In genomic region chr20:17825251-17825691, GRCh38 we compare ENCODE assay signal across 2 cellular contexts.
A peak's percentile ranks its signal among the peaks of the same experiment; 100 is the strongest.
TF ChIP-seq lines count a peak whose summit lies in the region.

No MANE protein-coding gene starts in this region.

TF ChIP-seq in H1, 55 proteins besides CTCF, POLR2A, EP300 and RAD21:
- no peak for TF ChIP-seq SIX5 (IDR thresholded peaks at IDR 0.05; ENCODE audit: low read depth, low read length)
- TF ChIP-seq CBX5 (IDR thresholded peaks at IDR 0.05; ENCODE audit: low read depth, low read length) = no peak
- no peak for TF ChIP-seq BACH1 (IDR thresholded peaks at IDR 0.05; ENCODE audit: low read length)
- no peak for TF ChIP-seq BRCA1 (IDR thresholded peaks at IDR 0.05; ENCODE audit: low read depth, low read length)
- no peak for TF ChIP-seq USF2 (IDR thresholded peaks at IDR 0.05; ENCODE audit: low read length)
- no peak for TF ChIP-seq ZNF274 (IDR thresholded peaks at IDR 0.05; ENCODE audit: borderline replicate concordance, extremely low read depth, low read length)
- TF ChIP-seq FOSL1 (IDR thresholded peaks at IDR 0.05; ENCODE audit: insufficient read depth, low read depth, low read length) = no peak
- no peak for TF ChIP-seq SIN3A (conservative IDR thresholded peaks at IDR 0.05 in 1 of 2, IDR thresholded peaks at IDR 0.05 in 1 of 2; ENCODE audit: low read depth in 1 of 2, low read length in 2 of 2)
- no peak for TF ChIP-seq SP2 (IDR thresholded peaks at IDR 0.05; ENCODE audit: low read length)
- no peak for TF ChIP-seq HDAC2 (IDR thresholded peaks at IDR 0.05; ENCODE audit: borderline replicate concordance in 1 of 2, low read depth in 2 of 2, low read length in 2 of 2)

TF ChIP-seq in HepG2, 621 proteins besides CTCF, POLR2A, EP300 and RAD21 (continues in another document):
- peak; percentile 56 for TF ChIP-seq MED1 (CRISPR knock-in tag; IDR thresholded peaks at IDR 0.05)
- TF ChIP-seq ZNF292 (CRISPR knock-in tag; IDR thresholded peaks at IDR 0.05; ENCODE audit: borderline replicate concordance, low read depth) = no peak
- TF ChIP-seq CENPX (CRISPR knock-in tag; IDR thresholded peaks at IDR 0.05) = no peak
- TF ChIP-seq LCORL (IDR thresholded peaks at IDR 0.05) = no peak
- TF ChIP-seq LCORL (CRISPR knock-in tag; IDR thresholded peaks at IDR 0.05) = 0 out of 2 replicates have a peak, but pooled peaks have one; percentile 37
- TF ChIP-seq ZNF747 (CRISPR knock-in tag; IDR thresholded peaks at IDR 0.05; ENCODE audit: borderline replicate concordance) = no peak
- no peak for TF ChIP-seq ZNF652 (CRISPR knock-in tag; IDR thresholded peaks at IDR 0.05; ENCODE audit: borderline replicate concordance, low read depth)
- no peak for TF ChIP-seq ZNF101 (CRISPR knock-in tag; IDR thresholded peaks at IDR 0.05; ENCODE audit: borderline replicate concordance, low read depth)
- TF ChIP-seq SRSF1 (optimal IDR thresholded peaks at IDR 0.05; ENCODE audit: low read depth, low read length) = no peak
- peak; percentile 50; the same call in 1 of the 2 replicates for TF ChIP-seq SAP130 (CRISPR knock-in tag; IDR thresholded peaks at IDR 0.05; ENCODE audit: low read depth)
- TF ChIP-seq SOX6 (IDR thresholded peaks at IDR 0.05) = no peak
- TF ChIP-seq SOX6 (CRISPR knock-in tag; IDR thresholded peaks at IDR 0.05) = 0 out of 2 replicates have a peak, but pooled peaks have one; percentile 27
- no peak for TF ChIP-seq ZNF598 (CRISPR knock-in tag; IDR thresholded peaks at IDR 0.05; ENCODE audit: borderline replicate concordance)
- 0 out of 2 replicates have a peak, but pooled peaks have one; percentile 31 for TF ChIP-seq HOXA5 (CRISPR knock-in tag; IDR thresholded peaks at IDR 0.05)
- TF ChIP-seq NFKB2 (CRISPR knock-in tag; IDR thresholded peaks at IDR 0.05; ENCODE audit: borderline replicate concordance) = no peak
- TF ChIP-seq ZNF687 (CRISPR knock-in tag; IDR thresholded peaks at IDR 0.05) = peak; percentile 65
- no peak for TF ChIP-seq ZNF737 (CRISPR knock-in tag; IDR thresholded peaks at IDR 0.05; ENCODE audit: borderline replicate concordance)
- no peak for TF ChIP-seq KMT2A (CRISPR knock-in tag; IDR thresholded peaks at IDR 0.05)
- TF ChIP-seq TRIM24 (CRISPR knock-in tag; IDR thresholded peaks at IDR 0.05) = no peak
- no peak for TF ChIP-seq U2AF2 (IDR thresholded peaks at IDR 0.05; ENCODE audit: low read depth, low read length)
- no peak for TF ChIP-seq MXD1 (CRISPR knock-in tag; IDR thresholded peaks at IDR 0.05)
- no peak for TF ChIP-seq ZNF143 (CRISPR knock-in tag; IDR thresholded peaks at IDR 0.05)
- 0 out of 2 replicates have a peak, but pooled peaks have one; percentile 21 for TF ChIP-seq SALL2 (CRISPR knock-in tag; IDR thresholded peaks at IDR 0.05)
- TF ChIP-seq ZSCAN22 (CRISPR knock-in tag; IDR thresholded peaks at IDR 0.05) = no peak
- TF ChIP-seq KIAA2018 (CRISPR knock-in tag; IDR thresholded peaks at IDR 0.05; ENCODE audit: borderline replicate concordance) = no peak
- TF ChIP-seq AGO2 (optimal IDR thresholded peaks at IDR 0.05; ENCODE audit: low read depth, low read length) = no peak
- TF ChIP-seq YEATS2 (CRISPR knock-in tag; IDR thresholded peaks at IDR 0.05; ENCODE audit: borderline replicate concordance) = no peak
- TF ChIP-seq ESRRA (CRISPR knock-in tag; IDR thresholded peaks at IDR 0.05; ENCODE audit: low read depth) = no peak
- TF ChIP-seq CENPBD1 (CRISPR knock-in tag; IDR thresholded peaks at IDR 0.05; ENCODE audit: borderline replicate concordance, low read depth) = no peak
- TF ChIP-seq AHDC1 (CRISPR knock-in tag; IDR thresholded peaks at IDR 0.05; ENCODE audit: borderline replicate concordance) = peak; percentile 53; the same call in 1 of the 2 replicates
- TF ChIP-seq MXD4 (CRISPR knock-in tag; IDR thresholded peaks at IDR 0.05) = no peak
- no peak for TF ChIP-seq PLSCR1 (CRISPR knock-in tag; IDR thresholded peaks at IDR 0.05; ENCODE audit: borderline replicate concordance)
- 0 out of 2 replicates have a peak, but pooled peaks have one; percentile 36 for TF ChIP-seq ZNF205 (CRISPR knock-in tag; IDR thresholded peaks at IDR 0.05)
- TF ChIP-seq ONECUT2 (CRISPR knock-in tag; IDR thresholded peaks at IDR 0.05) = no peak
- TF ChIP-seq ZNF414 (CRISPR knock-in tag; IDR thresholded peaks at IDR 0.05) = no peak
- TF ChIP-seq SUZ12 (IDR thresholded peaks at IDR 0.05; ENCODE audit: low read depth, low read length) = no peak
- 0 out of 2 replicates have a peak, but pooled peaks have one; percentile 50 for TF ChIP-seq ZNF124 (CRISPR knock-in tag; IDR thresholded peaks at IDR 0.05)
